ENCODE assay signal across 15 cellular contexts in the genomic region with DNA sequence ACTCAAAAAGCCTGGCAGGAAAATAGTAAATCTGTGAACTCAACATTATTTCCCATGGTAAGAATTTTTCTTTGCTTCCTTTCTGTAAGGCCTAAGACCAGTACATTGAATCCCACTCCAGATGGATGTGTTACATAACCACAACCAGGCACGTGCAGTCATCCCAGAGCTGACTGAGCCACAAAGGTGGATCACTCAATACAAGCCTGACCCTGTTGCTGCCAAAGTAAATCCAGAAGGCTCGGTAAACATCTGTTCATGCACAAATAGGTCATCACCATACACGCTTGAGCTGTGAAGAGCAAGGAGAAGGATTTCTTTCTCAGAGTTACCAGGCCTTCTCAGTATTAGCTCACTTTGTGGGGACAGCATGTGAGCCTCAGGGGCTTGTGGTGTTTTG.
"Had no signal": no experiment of that assay in that cellular context is flagged by ENCODE, and none has a peak within 500 bp of the region (broad histone marks: within the 10 kb centered on the region; RNA-seq: fewer than 3 reads in every experiment).

No MANE protein-coding gene starts in this region.

- DNase-seq: activated effector memory CD4-positive, alpha-beta T cell treated with Interleukin-2 at 50 U/mL for 16 hours; activated T-cell treated with anti-CD3 and anti-CD28 coated beads, Interleukin-2, amount 50 U/mL, for 1 hour; brain microvascular endothelial cell; effector memory CD8-positive, alpha-beta T cell; gastrocnemius medialis; heart right ventricle; islet precursor cell; left ventricle myocardium inferior; psoas muscle; right lobe of liver; spleen; stimulated activated CD4-positive, alpha-beta T cell treated with anti-CD3 and anti-CD28 coated beads, Interleukin-2, amount 100 ng/mL, for 24 hours; stimulated activated naive B cell treated with anti-CD40 and anti-IgM and Interleukin-4, amounts not matched to agents 10 μg/mL and 1 μg/mL and 100 μg/mL, for 72 hours; substantia nigra; transverse colon had no signal

- ATAC-seq: effector memory CD8-positive, alpha-beta T cell; gastrocnemius medialis; heart right ventricle; psoas muscle; stimulated activated naive B cell treated with anti-CD40 and anti-IgM and Interleukin-4, amounts not matched to agents 10 μg/mL and 1 μg/mL and 100 μg/mL, for 72 hours had no signal
